In the genomic region with DNA sequence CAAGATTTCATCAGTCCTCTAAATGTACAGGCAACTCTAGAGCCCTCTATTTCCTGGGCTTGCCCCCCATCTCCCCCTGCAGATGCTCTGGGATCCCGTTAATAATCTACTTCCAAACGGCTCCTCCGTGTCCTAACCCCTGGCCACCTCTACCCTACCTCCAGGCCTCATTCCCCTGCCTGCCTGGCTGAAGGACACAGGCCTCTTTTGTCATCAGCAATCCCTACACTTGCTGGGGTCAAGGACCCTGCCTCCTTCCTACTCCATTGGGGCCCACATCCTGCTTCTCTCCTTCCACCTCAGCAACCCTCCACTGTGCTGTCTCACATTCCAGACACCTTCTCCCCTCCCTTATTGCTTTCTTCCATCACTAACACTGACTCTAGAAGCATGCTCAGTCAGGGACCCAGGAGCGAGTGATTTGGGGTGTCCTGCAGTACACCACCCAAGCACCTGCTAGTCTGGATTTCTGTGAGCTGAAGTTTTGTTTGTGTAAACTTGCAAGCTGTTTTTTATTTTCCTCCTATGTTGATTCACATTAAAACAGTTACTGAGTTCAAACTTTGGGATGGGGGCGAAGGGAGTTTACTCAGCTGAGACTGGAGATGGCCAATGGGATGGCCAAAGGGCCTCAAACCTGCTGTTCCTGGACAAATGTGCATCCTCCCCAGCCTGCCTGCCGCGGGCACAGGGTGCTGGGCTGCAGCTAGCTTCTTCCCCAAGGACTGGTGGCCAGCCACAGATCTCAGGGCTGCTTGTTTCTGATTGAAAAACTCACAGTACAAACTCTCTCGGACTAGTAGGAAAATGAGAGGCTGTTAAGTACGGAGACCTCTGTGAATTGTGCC, we compare ENCODE assay signal across 1 cellular context.
TF ChIP-seq lines count a peak whose summit lies in the region.

No MANE protein-coding gene starts in this region.

TF ChIP-seq in liver, 16 proteins besides CTCF, POLR2A, EP300 and RAD21 (continued from another document):
- TF ChIP-seq, protein P1, sequence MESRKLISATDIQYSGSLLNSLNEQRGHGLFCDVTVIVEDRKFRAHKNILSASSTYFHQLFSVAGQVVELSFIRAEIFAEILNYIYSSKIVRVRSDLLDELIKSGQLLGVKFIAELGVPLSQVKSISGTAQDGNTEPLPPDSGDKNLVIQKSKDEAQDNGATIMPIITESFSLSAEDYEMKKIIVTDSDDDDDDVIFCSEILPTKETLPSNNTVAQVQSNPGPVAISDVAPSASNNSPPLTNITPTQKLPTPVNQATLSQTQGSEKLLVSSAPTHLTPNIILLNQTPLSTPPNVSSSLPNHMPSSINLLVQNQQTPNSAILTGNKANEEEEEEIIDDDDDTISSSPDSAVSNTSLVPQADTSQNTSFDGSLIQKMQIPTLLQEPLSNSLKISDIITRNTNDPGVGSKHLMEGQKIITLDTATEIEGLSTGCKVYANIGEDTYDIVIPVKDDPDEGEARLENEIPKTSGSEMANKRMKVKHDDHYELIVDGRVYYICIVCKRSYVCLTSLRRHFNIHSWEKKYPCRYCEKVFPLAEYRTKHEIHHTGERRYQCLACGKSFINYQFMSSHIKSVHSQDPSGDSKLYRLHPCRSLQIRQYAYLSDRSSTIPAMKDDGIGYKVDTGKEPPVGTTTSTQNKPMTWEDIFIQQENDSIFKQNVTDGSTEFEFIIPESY (IDR thresholded peaks at IDR 0.05) = no peak
- TF ChIP-seq EGR1 (IDR thresholded peaks at IDR 0.05; ENCODE audit: low read depth in 2 of 2) (no peak), RXRA (IDR thresholded peaks at IDR 0.05) (no peak), FOXA2 (IDR thresholded peaks at IDR 0.05) (no peak), YY1 (IDR thresholded peaks at IDR 0.05) (no peak), HNF4G (IDR thresholded peaks at IDR 0.05) (no peak), FOXA1 (IDR thresholded peaks at IDR 0.05) (no peak)
